Comparison of ENCODE assay signal across 10 cellular contexts in the genomic region with DNA sequence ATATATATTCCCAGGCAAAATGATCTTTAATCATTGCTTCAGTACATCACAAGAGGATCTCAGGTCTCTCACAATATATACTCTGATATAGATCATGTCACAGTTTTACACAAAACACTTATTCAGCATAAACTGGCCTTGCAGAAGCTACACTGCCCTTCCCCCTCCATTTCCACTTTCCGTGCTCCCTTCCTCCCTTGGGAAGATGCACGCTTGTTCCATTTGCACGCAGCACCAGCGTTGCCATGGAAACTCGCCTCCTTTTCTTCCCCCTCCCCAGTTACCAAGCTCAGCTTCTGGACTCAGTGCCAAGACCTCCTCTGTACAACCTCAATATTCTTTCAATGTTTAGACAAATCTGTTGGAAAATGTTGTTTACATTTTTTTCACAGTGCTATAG.
A peak's percentile ranks its signal among the peaks of the same experiment; 100 is the strongest.
DNase-seq lines count a peak whose midpoint lies in the region; ATAC-seq and TF ChIP-seq lines count a peak whose summit lies in the region.
"Had no signal": no experiment of that assay in that cellular context is flagged by ENCODE, and none has a peak within 500 bp of the region (broad histone marks: within the 10 kb centered on the region; RNA-seq: fewer than 3 reads in every experiment).

No MANE protein-coding gene starts in this region.

- H3K4me3 Mint-ChIP-seq in osteocyte (ENCODE audit: unreplicated experiment) = peak overlapping the region; percentile 35
- no peak overlapping the region for H3K4me3 Mint-ChIP-seq in activated CD4-positive, alpha-beta memory T cell treated with anti-CD3 and anti-CD28 coated beads for 36 hours
- H3K4me3 Mint-ChIP-seq: memory B cell; stimulated activated naive CD8-positive, alpha-beta T cell treated with anti-CD3 and anti-CD28 coated beads, Interleukin-15, Interleukin-2, amounts not matched to agents 100 ng/mL and 50 ng/mL, for 24 hours had no signal

- peak; percentile 97 for DNase-seq in NCI-H748 (lab: John Stamatoyannopoulos, UW; ENCODE audit: unreplicated experiment)
- DNase-seq in fibroblast of gingiva (ENCODE audit: low read depth) = peak; percentile 19
- peak; percentile 86 for DNase-seq in osteocyte (ENCODE audit: extremely low spot score, unreplicated experiment)
- DNase-seq in GDM1 (lab: John Stamatoyannopoulos, UW) = no peak
- DNase-seq in activated CD4-positive, alpha-beta memory T cell treated with anti-CD3 and anti-CD28 coated beads for 36 hours = no peak
- no peak for DNase-seq in T-helper 9 cell

- peaks cover 40% of the 10 kb centered on the region for H3K4me1 Mint-ChIP-seq in osteocyte (ENCODE audit: unreplicated experiment)
- no peaks in the 10 kb centered on the region for H3K4me1 Mint-ChIP-seq in activated CD4-positive, alpha-beta memory T cell treated with anti-CD3 and anti-CD28 coated beads for 36 hours (ENCODE audit: low read depth)
- H3K4me1 Mint-ChIP-seq: memory B cell had no signal

- no peaks in the 10 kb centered on the region for H3K27me3 Mint-ChIP-seq in osteocyte (ENCODE audit: unreplicated experiment)
- H3K27me3 Mint-ChIP-seq in activated CD4-positive, alpha-beta memory T cell treated with anti-CD3 and anti-CD28 coated beads for 36 hours = no peaks in the 10 kb centered on the region
- H3K27me3 Mint-ChIP-seq: stimulated activated naive CD8-positive, alpha-beta T cell treated with anti-CD3 and anti-CD28 coated beads, Interleukin-15, Interleukin-2, amounts not matched to agents 100 ng/mL and 50 ng/mL, for 24 hours had no signal

- H3K36me3 ChIP-seq in HEK293 (ENCODE audit: control insufficient read depth in 2 of 2, insufficient read depth in 1 of 2, low read length in 2 of 2) = no peaks in the 10 kb centered on the region

- ATAC-seq in HG02623 (IDR thresholded peaks at IDR 0.05; ENCODE audit: unreplicated experiment) = no peak

- CTCF ChIA-PET in HEK293 (lab: Yijun Ruan, JAX) = interaction anchor here (0.6 to 1.4 kb wide), 3 partner anchors 117 to 706 kb away, joined by 3 to 6 read pairs (median 4); no protein-coding TSS in a partner anchor
- CTCF ChIA-PET in activated CD4-positive, alpha-beta memory T cell treated with anti-CD3 and anti-CD28 coated beads for 36 hours (lab: Charles Lee) = no interaction called here

- H3K27ac ChIP-seq in HEK293 (ENCODE audit: extremely low read depth, low read depth, low read length) = no peak overlapping the region

- peak overlapping the region; percentile 72 for H3K27ac Mint-ChIP-seq in osteocyte (ENCODE audit: unreplicated experiment)
- no peak overlapping the region for H3K27ac Mint-ChIP-seq in activated CD4-positive, alpha-beta memory T cell treated with anti-CD3 and anti-CD28 coated beads for 36 hours
- H3K27ac Mint-ChIP-seq: memory B cell; stimulated activated naive CD8-positive, alpha-beta T cell treated with anti-CD3 and anti-CD28 coated beads, Interleukin-15, Interleukin-2, amounts not matched to agents 100 ng/mL and 50 ng/mL, for 24 hours had no signal

- no peaks in the 10 kb centered on the region for H3K9me3 ChIP-seq in HEK293 (ENCODE audit: control insufficient read depth, insufficient read depth, low read depth, low read length)

- H3K4me3 ChIP-seq in HEK293 (ENCODE audit: low read depth, low read length) = no peak overlapping the region

- TF ChIP-seq CTCF in HEK293 (tag by site-specific recombination; IDR thresholded peaks at IDR 0.05) (no peak), osteocyte (IDR thresholded peaks at IDR 0.05) (no peak)

- POLR2A ChIA-PET in HEK293 (lab: Yijun Ruan, JAX) = no interaction called here
- POLR2A ChIA-PET in activated CD4-positive, alpha-beta memory T cell treated with anti-CD3 and anti-CD28 coated beads for 36 hours (lab: Charles Lee) = no interaction called here

- no peaks in the 10 kb centered on the region for H3K36me3 Mint-ChIP-seq in osteocyte (ENCODE audit: unreplicated experiment)
- H3K36me3 Mint-ChIP-seq in activated CD4-positive, alpha-beta memory T cell treated with anti-CD3 and anti-CD28 coated beads for 36 hours = no peaks in the 10 kb centered on the region
- H3K36me3 Mint-ChIP-seq: memory B cell had no signal

- peaks cover 3% of the 10 kb centered on the region; the same call in 1 of the 2 replicates for H3K4me1 ChIP-seq in HEK293 (ENCODE audit: control insufficient read depth, insufficient read depth, low read length)

- no peaks in the 10 kb centered on the region for H3K9me3 Mint-ChIP-seq in osteocyte (ENCODE audit: unreplicated experiment)
- H3K9me3 Mint-ChIP-seq in activated CD4-positive, alpha-beta memory T cell treated with anti-CD3 and anti-CD28 coated beads for 36 hours = no peaks in the 10 kb centered on the region
- H3K9me3 Mint-ChIP-seq: memory B cell; stimulated activated naive CD8-positive, alpha-beta T cell treated with anti-CD3 and anti-CD28 coated beads, Interleukin-15, Interleukin-2, amounts not matched to agents 100 ng/mL and 50 ng/mL, for 24 hours had no signal

- intact Hi-C loops in activated CD4-positive, alpha-beta memory T cell treated with anti-CD3 and anti-CD28 coated beads for 36 hours (cut with micrococcal nuclease) = no loop called here

TF ChIP-seq in HEK293, 187 proteins besides CTCF, POLR2A, EP300 and RAD21:
- TF ChIP-seq IKZF3 (tag by site-specific recombination; IDR thresholded peaks at IDR 0.05) (0 out of 2 replicates have a peak, but pooled peaks have one; percentile 20), ZNF2 (tag by site-specific recombination; IDR thresholded peaks at IDR 0.05) (no peak)

Comparison
In these comparisons a context has a peak if more than half of its experiments do, and no peak if none do; other contexts are left out.
1. DNase-seq: peak in NCI-H748 (single experiment), fibroblast of gingiva (single experiment) and osteocyte (single experiment); none in GDM1 (single experiment), activated CD4-positive, alpha-beta memory T cell treated with anti-CD3 and anti-CD28 coated beads for 36 hours (single experiment) and T-helper 9 cell (single experiment).